1 cellular context compared by ENCODE assay signal in genomic region chr9:87529666-87530065, GRCh38.
TF ChIP-seq lines count a peak whose summit lies in the region.

No MANE protein-coding gene starts in this region.

TF ChIP-seq in WTC11, 78 proteins besides CTCF, POLR2A, EP300 and RAD21 (continued from another document):
- no peak for TF ChIP-seq ZNF121 (CRISPR knock-in tag; IDR thresholded peaks at IDR 0.05)
- no peak for TF ChIP-seq ATF1 (CRISPR knock-in tag; IDR thresholded peaks at IDR 0.05)
- no peak for TF ChIP-seq ZNF671 (CRISPR knock-in tag; IDR thresholded peaks at IDR 0.05)
- no peak for TF ChIP-seq ZNF138 (CRISPR knock-in tag; conservative IDR thresholded peaks at IDR 0.05)
- TF ChIP-seq MYBL2 (CRISPR knock-in tag; IDR thresholded peaks at IDR 0.05), result no peak
- TF ChIP-seq JUN (CRISPR knock-in tag; IDR thresholded peaks at IDR 0.05), result no peak
